11 cellular contexts compared by ENCODE assay signal in the genomic region with DNA sequence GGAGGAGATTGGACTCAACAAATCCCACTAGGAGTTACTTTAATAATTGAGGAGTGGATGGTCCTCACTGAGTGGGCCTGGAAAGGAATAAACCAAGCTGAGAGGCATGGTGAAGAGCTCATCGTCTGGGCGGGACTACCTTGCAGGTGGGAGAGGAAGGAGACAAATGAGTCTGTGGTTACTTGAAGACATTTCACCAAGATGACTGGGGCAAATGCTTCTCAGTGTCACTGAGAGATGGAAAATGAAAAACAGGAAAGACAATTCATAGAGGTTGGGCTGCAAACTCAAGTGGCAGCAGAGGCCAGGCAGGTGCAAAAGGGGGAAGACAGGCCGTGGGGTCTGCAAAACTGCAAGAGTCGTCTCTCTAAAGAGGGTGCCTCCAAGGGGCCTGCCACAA. TPM values are rescaled to one million over a fixed set of nuclear protein-coding genes. Genes with fewer than 3 reads are reported as not detected.
DNase-seq lines count a peak whose midpoint lies in the region; ATAC-seq and TF ChIP-seq lines count a peak whose summit lies in the region.
"Had no signal": no experiment of that assay in that cellular context is flagged by ENCODE, and none has a peak within 500 bp of the region (broad histone marks: within the 10 kb centered on the region; RNA-seq: fewer than 3 reads in every experiment).

No MANE protein-coding gene starts in this region.

- peaks cover 11% of the 10 kb centered on the region for H3K9me3 Mint-ChIP-seq in activated CD4-positive, alpha-beta T cell treated with anti-CD3 and anti-CD28 coated beads, Interleukin-2, amount 10 ng/mL, durations not matched to agents 7 days and 5 days

- H3K36me3 ChIP-seq in cardiac muscle cell (no peaks in the 10 kb centered on the region), left lung (peaks cover 0 to 5% of the 10 kb centered on the region in 2 donors), tibial nerve (peaks cover 0 to 4% (median 0%) of the 10 kb centered on the region in 3 donors)

- 86 to 91% methylated on average over 4 of the region's 4 CpGs for WGBS in tibial nerve, 2 donors

- TF ChIP-seq CTCF in cardiac muscle cell (IDR thresholded peaks at IDR 0.05; ENCODE audit: low read depth, low read length) (no peak), left lung (IDR thresholded peaks at IDR 0.05) (no peak), tibial nerve (IDR thresholded peaks at IDR 0.05) (no peak)

- TF ChIP-seq EP300 in tibial nerve (IDR thresholded peaks at IDR 0.05): no peak

- H3K27ac Mint-ChIP-seq in activated CD4-positive, alpha-beta T cell treated with anti-CD3 and anti-CD28 coated beads, Interleukin-2, amount 10 ng/mL, durations not matched to agents 7 days and 5 days: peak overlapping the region; percentile 86

- H3K4me1 ChIP-seq in cardiac muscle cell (ENCODE audit: low read depth): peaks cover 45% of the 10 kb centered on the region
- H3K4me1 ChIP-seq in left lung: peaks cover 16 to 42% of the 10 kb centered on the region in 2 donors
- H3K4me1 ChIP-seq in tibial nerve: peaks cover 0 to 34% (median 25%) of the 10 kb centered on the region in 4 donors
- H3K4me1 ChIP-seq: foreskin keratinocyte had no signal

- H3K27me3 Mint-ChIP-seq in activated CD4-positive, alpha-beta T cell treated with anti-CD3 and anti-CD28 coated beads, Interleukin-2, amount 10 ng/mL, durations not matched to agents 7 days and 5 days: peaks cover 20% of the 10 kb centered on the region

- H3K4me3 Mint-ChIP-seq in activated CD4-positive, alpha-beta T cell treated with anti-CD3 and anti-CD28 coated beads, Interleukin-2, amount 10 ng/mL, durations not matched to agents 7 days and 5 days: peak overlapping the region; percentile 78

- CTCF ChIA-PET in activated CD4-positive, alpha-beta T cell treated with anti-CD3 and anti-CD28 coated beads, Interleukin-2, amount 10 ng/mL, durations not matched to agents 7 days and 5 days (lab: Charles Lee): interaction anchor here (0.5 to 1.3 kb wide), 4 partner anchors 10 to 46 kb away, joined by 3 to 5 read pairs (median 4); no protein-coding TSS in a partner anchor

- intact Hi-C loops in Right ventricle myocardium superior (cut with DNase I) (no loop called here), left lung (cut with DNase I) (no loop called here)

- peaks cover 5% of the 10 kb centered on the region for H3K36me3 Mint-ChIP-seq in activated CD4-positive, alpha-beta T cell treated with anti-CD3 and anti-CD28 coated beads, Interleukin-2, amount 10 ng/mL, durations not matched to agents 7 days and 5 days (ENCODE audit: low read depth)

- no peak for TF ChIP-seq POLR2A in tibial nerve (IDR thresholded peaks at IDR 0.05)

- no peak for ATAC-seq in Right ventricle myocardium superior (ENCODE audit: poor library complexity)
- ATAC-seq in left lung: no peak
- ATAC-seq: foreskin keratinocyte, HCT116 had no signal

- DNase-seq in cardiac muscle cell (ENCODE audit: low read depth in 1 of 2, low spot score in 1 of 2) (no peak), Right ventricle myocardium superior (no peak), left lung (no peak), tibial nerve (ENCODE audit: low spot score in 2 of 2) (no peak), NK-92 (lab: John Stamatoyannopoulos, UW; ENCODE audit: unreplicated experiment) (no peak), DMS53 (lab: John Stamatoyannopoulos, UW) (no peak), NCI-H446 treated with DMSO at 0.1 percent for 48 hours (lab: John Stamatoyannopoulos, UW) (no peak)
- DNase-seq in activated CD4-positive, alpha-beta T cell treated with anti-CD3 and anti-CD28 coated beads, Interleukin-2, amount 10 ng/mL, durations not matched to agents 7 days and 5 days: peak; percentile 21
- DNase-seq: foreskin keratinocyte, NCI-H774 had no signal

- H3K4me3 ChIP-seq in cardiac muscle cell (no peak overlapping the region), left lung (no peak overlapping the region), tibial nerve (no peak overlapping the region)

- H3K27ac ChIP-seq in cardiac muscle cell (peak overlapping the region; percentile 90), left lung (peak overlapping the region; percentile 93 to 97), tibial nerve (peak overlapping the region in 3 of 4 donors; percentile 96 to 98 (median 98))
- H3K27ac ChIP-seq: foreskin keratinocyte had no signal

- H3K27me3 ChIP-seq in cardiac muscle cell (no peaks in the 10 kb centered on the region), left lung (no peaks in the 10 kb centered on the region), tibial nerve (no peaks in the 10 kb centered on the region)
- H3K27me3 ChIP-seq: foreskin keratinocyte had no signal

- H3K9me3 ChIP-seq in cardiac muscle cell (ENCODE audit: low read depth): no peaks in the 10 kb centered on the region
- peaks cover 0 to 5% of the 10 kb centered on the region in 2 donors for H3K9me3 ChIP-seq in left lung
- peaks cover 0 to 4% (median 1%) of the 10 kb centered on the region in 4 donors for H3K9me3 ChIP-seq in tibial nerve

- POLR2A ChIA-PET in activated CD4-positive, alpha-beta T cell treated with anti-CD3 and anti-CD28 coated beads, Interleukin-2, amount 10 ng/mL, durations not matched to agents 7 days and 5 days (lab: Charles Lee): no interaction called here

- H3K4me1 Mint-ChIP-seq in activated CD4-positive, alpha-beta T cell treated with anti-CD3 and anti-CD28 coated beads, Interleukin-2, amount 10 ng/mL, durations not matched to agents 7 days and 5 days: peaks cover 41% of the 10 kb centered on the region

RNA-seq across cellular contexts. Expression of gene ARHGAP31, which starts 1.5 kb away (rescaled TPM):
- total RNA-seq in cardiac muscle cell: 59.9 and 60.6 TPM in 2 replicates
- polyA plus RNA-seq in cardiac muscle cell: 23.9 and 28.0 TPM in 2 replicates
- total RNA-seq in Right ventricle myocardium superior: 42.1 TPM
- total RNA-seq in activated CD4-positive, alpha-beta T cell treated with anti-CD3 and anti-CD28 coated beads, Interleukin-2, amount 10 ng/mL, durations not matched to agents 7 days and 5 days: 1 to 10 TPM; 2.0 to 2.4 TPM
- 10 to 100 TPM; 61.8 to 70.3 TPM for total RNA-seq in left lung
- total RNA-seq in tibial nerve: 10 to 100 TPM; 40.5 to 46.5 (median 44.4) TPM

RNA-seq across cellular contexts. Expression of gene B4GALT4, which starts 52.0 kb away (rescaled TPM):
- total RNA-seq in cardiac muscle cell (34.0 and 36.3 TPM in 2 replicates), Right ventricle myocardium superior (10.5 TPM), left lung (10 to 100 TPM; 14.9 to 19.3 TPM), tibial nerve (10 to 100 TPM; 16.2 to 27.3 (median 21.2) TPM)
- 45.4 and 51.0 TPM in 2 replicates for polyA plus RNA-seq in cardiac muscle cell
- 10 to 100 TPM; 16.1 to 16.5 TPM for total RNA-seq in activated CD4-positive, alpha-beta T cell treated with anti-CD3 and anti-CD28 coated beads, Interleukin-2, amount 10 ng/mL, durations not matched to agents 7 days and 5 days

Comparison
In these comparisons a context has a peak if more than half of its experiments do, and no peak if none do; other contexts are left out.
1. RNA of gene ARHGAP31, which starts 1.5 kb away (total RNA-seq): 61.8 to 70.3 TPM in left lung, 59.9 to 60.6 TPM in cardiac muscle cell, 40.5 to 46.5 TPM in tibial nerve and 42.1 TPM in Right ventricle myocardium superior (single experiment); 2.0 to 2.4 TPM in activated CD4-positive, alpha-beta T cell treated with anti-CD3 and anti-CD28 coated beads, Interleukin-2, amount 10 ng/mL, durations not matched to agents 7 days and 5 days; every median in the first group is over 10 times any median in the second.
2. Peak in every context shown above with its lines, with median percentiles within 50 percentile points of each other: H3K27ac ChIP-seq.